1 cellular context compared by ENCODE assay signal in genomic region chr5:1633605-1634336, GRCh38.
A peak's percentile ranks its signal among the peaks of the same experiment; 100 is the strongest.
TF ChIP-seq lines count a peak whose summit lies in the region.

No MANE protein-coding gene starts in this region.

TF ChIP-seq in GM23338, 12 proteins besides CTCF, POLR2A, EP300 and RAD21:
- TF ChIP-seq ZNF462 (CRISPR knock-in tag; IDR thresholded peaks at IDR 0.05): no peak
- no peak for TF ChIP-seq STAT1 (IDR thresholded peaks at IDR 0.05; ENCODE audit: unreplicated experiment)
- peak; percentile 91 for TF ChIP-seq CREB1 (CRISPR knock-in tag; IDR thresholded peaks at IDR 0.05; ENCODE audit: low read depth)
- TF ChIP-seq ZNF331 (CRISPR knock-in tag; IDR thresholded peaks at IDR 0.05; ENCODE audit: low read depth): no peak
- TF ChIP-seq ETS1 (IDR thresholded peaks at IDR 0.05): peak; percentile 75
- no peak for TF ChIP-seq JUNB (IDR thresholded peaks at IDR 0.05; ENCODE audit: unreplicated experiment)
- TF ChIP-seq POLR2AphosphoS5 (IDR thresholded peaks at IDR 0.05; ENCODE audit: low read depth): peak; percentile 89
